19 cellular contexts compared by ENCODE assay signal in genomic region chr2:17107131-17107530, GRCh38.
DNase-seq lines count a peak whose midpoint lies in the region; ATAC-seq, FAIRE-seq and TF ChIP-seq lines count a peak whose summit lies in the region.
"Had no signal": no experiment of that assay in that cellular context is flagged by ENCODE, and none has a peak within 500 bp of the region (broad histone marks: within the 10 kb centered on the region; RNA-seq: fewer than 3 reads in every experiment).

No MANE protein-coding gene starts in this region.

- H3K4me1 Mint-ChIP-seq in astrocyte (ENCODE audit: low read depth, unreplicated experiment): peaks cover 18% of the 10 kb centered on the region

- no peaks in the 10 kb centered on the region for H3K36me3 ChIP-seq in IMR-90 (ENCODE audit: control insufficient read depth, insufficient read depth, low read length)
- H3K36me3 ChIP-seq in astrocyte (ENCODE audit: insufficient read depth, low read length): no peaks in the 10 kb centered on the region
- H3K36me3 ChIP-seq: Peyer's patch had no signal

- H3K9me3 ChIP-seq in IMR-90 (ENCODE audit: control insufficient read depth, insufficient read depth, low read length) (no peaks in the 10 kb centered on the region; the same call in 1 of the 2 replicates), astrocyte (ENCODE audit: insufficient read depth, low read depth, low read length) (no peaks in the 10 kb centered on the region)
- H3K9me3 ChIP-seq: Peyer's patch had no signal

- no peaks in the 10 kb centered on the region for H3K27me3 Mint-ChIP-seq in astrocyte (ENCODE audit: low read depth, unreplicated experiment)

- DNase-seq in IMR-90: peak; percentile 47
- DNase-seq in astrocyte (ENCODE audit: low read depth): peak; percentile 75
- peak; percentile 95 for DNase-seq in fibroblast of villous mesenchyme (ENCODE audit: low read depth)
- DNase-seq in G401 (ENCODE audit: low spot score): no peak
- DNase-seq in islet precursor cell: no peak
- DNase-seq in NCI-H128 (lab: John Stamatoyannopoulos, UW; ENCODE audit: unreplicated experiment): no peak
- DNase-seq in cortex of kidney (lab: John Stamatoyannopoulos, UW): no peak
- DNase-seq: DMS153, NCI-H1092 treated with DMSO at 0.1 percent for 48 hours, NCI-H187 treated with DMSO at 0.1 percent for 48 hours, NCI-H2171, NCI-H510A, NCI-H82, Peyer's patch, SHP77 had no signal

- H4K8ac ChIP-seq in IMR-90 (ENCODE audit: low read depth in 2 of 2, low read length in 2 of 2): no peak overlapping the region

- no peak overlapping the region for H2AK5ac ChIP-seq in IMR-90 (ENCODE audit: low read depth, low read length)

- no peaks in the 10 kb centered on the region for H3K27me3 ChIP-seq in IMR-90 (ENCODE audit: control insufficient read depth, insufficient read depth, low read length)
- H3K27me3 ChIP-seq in astrocyte (ENCODE audit: insufficient read depth, low read length): no peaks in the 10 kb centered on the region
- H3K27me3 ChIP-seq: Peyer's patch had no signal

- no peak overlapping the region for H3K18ac ChIP-seq in IMR-90 (ENCODE audit: low read depth, low read length)

- H4K5ac ChIP-seq in IMR-90 (ENCODE audit: low read depth, low read length): no peak overlapping the region

- WGBS in IMR-90 (ENCODE audit: extremely low coverage in 2 of 2, insufficient read length in 1 of 2), 2 experiments: 13% methylated on average over 1 of the region's 2 CpGs; no CpG with 5 or more reads in 1 of the 2 experiments

- no peaks in the 10 kb centered on the region for H4K20me1 ChIP-seq in IMR-90 (ENCODE audit: insufficient read depth, low read length)
- H4K20me1 ChIP-seq in astrocyte (ENCODE audit: insufficient read depth, low read length): no peaks in the 10 kb centered on the region

- H3K9me1 ChIP-seq in IMR-90 (ENCODE audit: insufficient read depth, low read length): no peaks in the 10 kb centered on the region

- in situ Hi-C loops in IMR-90 (cut with MboI; ENCODE audit: low sequenced_read_pairs): no loop called here
- in situ Hi-C loops in G401 (cut with HindIII; ENCODE audit: low sequenced_read_pairs): no loop called here

- peak; percentile 48 for ATAC-seq in IMR-90 (ENCODE audit: low read depth)
- ATAC-seq: GM12878, K562 had no signal

- dilution Hi-C loops in IMR-90 (cut with HindIII; ENCODE audit: low sequenced_read_pairs, unreplicated experiment): no loop called here

- no peak overlapping the region for H2AFZ ChIP-seq in IMR-90 (replicated peaks; ENCODE audit: low read length, poor library complexity)
- H2AFZ ChIP-seq in astrocyte (ENCODE audit: low read depth, low read length): no peak overlapping the region

- no peak overlapping the region for H4K91ac ChIP-seq in IMR-90 (ENCODE audit: insufficient read depth, low read depth, low read length)

- no peak overlapping the region for H3K23ac ChIP-seq in IMR-90 (ENCODE audit: low read depth, low read length)

- no peak overlapping the region for H2BK120ac ChIP-seq in IMR-90 (ENCODE audit: low read depth, low read length)

- TF ChIP-seq POLR2A in IMR-90 (IDR thresholded peaks at IDR 0.05; ENCODE audit: low read depth, low read length): no peak

- H3K4ac ChIP-seq in IMR-90 (ENCODE audit: low read depth, low read length): no peak overlapping the region

- no peaks in the 10 kb centered on the region for H3K4me1 ChIP-seq in IMR-90 (ENCODE audit: control insufficient read depth, insufficient read depth, low read length)
- peaks cover 41% of the 10 kb centered on the region for H3K4me1 ChIP-seq in astrocyte (ENCODE audit: insufficient read depth, low read length)
- H3K4me1 ChIP-seq: Peyer's patch had no signal

- no peaks in the 10 kb centered on the region for H3K9me3 Mint-ChIP-seq in astrocyte (ENCODE audit: unreplicated experiment)

- H3K4me3 ChIP-seq in IMR-90 (ENCODE audit: insufficient read depth, low read depth, low read length) (no peak overlapping the region), astrocyte (ENCODE audit: insufficient read depth, low read depth, low read length) (no peak overlapping the region), fibroblast of villous mesenchyme (ENCODE audit: low read depth, low read length) (no peak overlapping the region)
- H3K4me3 ChIP-seq: GM12878, K562, Peyer's patch had no signal

- POLR2A ChIA-PET in IMR-90 (lab: Charles Lee; ENCODE audit: unreplicated experiment): no interaction called here

- no peak overlapping the region for H3K9ac ChIP-seq in IMR-90 (ENCODE audit: low read depth, low read length)
- no peak overlapping the region for H3K9ac ChIP-seq in astrocyte (ENCODE audit: low read length)

- H3K4me2 ChIP-seq in IMR-90 (ENCODE audit: low read depth, low read length) (no peak overlapping the region), astrocyte (ENCODE audit: low read length) (peak overlapping the region; percentile 37)

- no peak for TF ChIP-seq RAD21 in IMR-90 (IDR thresholded peaks at IDR 0.05; ENCODE audit: low read length)

- H3K56ac ChIP-seq in IMR-90 (ENCODE audit: extremely low read depth, insufficient read depth, low read length): no peak overlapping the region

- H2AK9ac ChIP-seq in IMR-90 (replicated peaks; ENCODE audit: low read depth, low read length, poor library complexity): no peak overlapping the region

- CTCF ChIA-PET in IMR-90 (lab: Yijun Ruan, JAX): no interaction called here

- no peak overlapping the region for H3K4me3 Mint-ChIP-seq in astrocyte (ENCODE audit: unreplicated experiment)

- TF ChIP-seq CTCF in IMR-90 (conservative IDR thresholded peaks at IDR 0.05; ENCODE audit: low read depth, low read length): no peak
- TF ChIP-seq CTCF in astrocyte (IDR thresholded peaks at IDR 0.05; ENCODE audit: insufficient read depth, low read depth, low read length): no peak
- no peak for TF ChIP-seq CTCF in fibroblast of villous mesenchyme (IDR thresholded peaks at IDR 0.05; ENCODE audit: insufficient read depth, low read depth, low read length)

- FAIRE-seq in astrocyte (lab: Jason Lieb, UNC): no peak
- FAIRE-seq: GM12878, GM18507, K562 had no signal

- no peak overlapping the region for H2BK5ac ChIP-seq in IMR-90 (ENCODE audit: low read depth, low read length, poor library complexity, severe bottlenecking)

- no peaks in the 10 kb centered on the region for H3K79me1 ChIP-seq in IMR-90 (ENCODE audit: low read depth in 1 of 2, low read length in 2 of 2)

- no peaks in the 10 kb centered on the region for H3K79me2 ChIP-seq in astrocyte (ENCODE audit: insufficient read depth, low read length)

- H3K27ac ChIP-seq in IMR-90 (ENCODE audit: insufficient read depth, low read length) (no peak overlapping the region), astrocyte (ENCODE audit: low read depth, low read length) (no peak overlapping the region)
- H3K27ac ChIP-seq: C4-2B, Peyer's patch had no signal

- H2BK15ac ChIP-seq in IMR-90 (ENCODE audit: low read depth, low read length): no peak overlapping the region

- no peak overlapping the region for H2BK20ac ChIP-seq in IMR-90 (ENCODE audit: low read depth, low read length)

- intact Hi-C loops in IMR-90 (cut with micrococcal nuclease): no loop called here

- no peak overlapping the region for H3K27ac Mint-ChIP-seq in astrocyte (ENCODE audit: unreplicated experiment)

- BruUV-seq in IMR-90 (replicated peaks; lab: Mats Ljungman, UMichigan): no TSS peak

- H3K14ac ChIP-seq in IMR-90 (replicated peaks; ENCODE audit: low read depth, low read length): no peak overlapping the region

- H3K36me3 Mint-ChIP-seq in astrocyte (ENCODE audit: low read depth, unreplicated experiment): no peaks in the 10 kb centered on the region

TF ChIP-seq in IMR-90, 13 proteins besides CTCF, POLR2A, EP300 and RAD21:
- TF ChIP-seq MXI1 (IDR thresholded peaks at IDR 0.05; ENCODE audit: borderline replicate concordance, low read depth, low read length) (no peak), CHD1 (IDR thresholded peaks at IDR 0.05; ENCODE audit: low read depth, low read length) (no peak), CEBPB (IDR thresholded peaks at IDR 0.05; ENCODE audit: low read depth, low read length) (no peak), MAFK (IDR thresholded peaks at IDR 0.05; ENCODE audit: low read depth, low read length) (no peak), NFE2L2 (IDR thresholded peaks at IDR 0.05; ENCODE audit: low read depth, low read length) (no peak), SMC3 (IDR thresholded peaks at IDR 0.05; ENCODE audit: low read depth, low read length) (no peak), USF2 (IDR thresholded peaks at IDR 0.05; ENCODE audit: low read depth, low read length) (no peak), MAZ (IDR thresholded peaks at IDR 0.05; ENCODE audit: borderline replicate concordance, low read depth, low read length) (no peak), BHLHE40 (IDR thresholded peaks at IDR 0.05; ENCODE audit: low read depth, low read length) (no peak)
- TF ChIP-seq, protein P1, sequence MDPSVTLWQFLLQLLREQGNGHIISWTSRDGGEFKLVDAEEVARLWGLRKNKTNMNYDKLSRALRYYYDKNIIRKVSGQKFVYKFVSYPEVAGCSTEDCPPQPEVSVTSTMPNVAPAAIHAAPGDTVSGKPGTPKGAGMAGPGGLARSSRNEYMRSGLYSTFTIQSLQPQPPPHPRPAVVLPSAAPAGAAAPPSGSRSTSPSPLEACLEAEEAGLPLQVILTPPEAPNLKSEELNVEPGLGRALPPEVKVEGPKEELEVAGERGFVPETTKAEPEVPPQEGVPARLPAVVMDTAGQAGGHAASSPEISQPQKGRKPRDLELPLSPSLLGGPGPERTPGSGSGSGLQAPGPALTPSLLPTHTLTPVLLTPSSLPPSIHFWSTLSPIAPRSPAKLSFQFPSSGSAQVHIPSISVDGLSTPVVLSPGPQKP (IDR thresholded peaks at IDR 0.05; ENCODE audit: borderline replicate concordance, low read depth, low read length): no peak

Comparison
In these comparisons a context has a peak if more than half of its experiments do, and no peak if none do; other contexts are left out.
1. DNase-seq: peak in IMR-90 (single experiment), astrocyte (single experiment) and fibroblast of villous mesenchyme (single experiment); none in G401 (single experiment), islet precursor cell (single experiment), NCI-H128 (single experiment) and cortex of kidney (single experiment).